In the genomic region with DNA sequence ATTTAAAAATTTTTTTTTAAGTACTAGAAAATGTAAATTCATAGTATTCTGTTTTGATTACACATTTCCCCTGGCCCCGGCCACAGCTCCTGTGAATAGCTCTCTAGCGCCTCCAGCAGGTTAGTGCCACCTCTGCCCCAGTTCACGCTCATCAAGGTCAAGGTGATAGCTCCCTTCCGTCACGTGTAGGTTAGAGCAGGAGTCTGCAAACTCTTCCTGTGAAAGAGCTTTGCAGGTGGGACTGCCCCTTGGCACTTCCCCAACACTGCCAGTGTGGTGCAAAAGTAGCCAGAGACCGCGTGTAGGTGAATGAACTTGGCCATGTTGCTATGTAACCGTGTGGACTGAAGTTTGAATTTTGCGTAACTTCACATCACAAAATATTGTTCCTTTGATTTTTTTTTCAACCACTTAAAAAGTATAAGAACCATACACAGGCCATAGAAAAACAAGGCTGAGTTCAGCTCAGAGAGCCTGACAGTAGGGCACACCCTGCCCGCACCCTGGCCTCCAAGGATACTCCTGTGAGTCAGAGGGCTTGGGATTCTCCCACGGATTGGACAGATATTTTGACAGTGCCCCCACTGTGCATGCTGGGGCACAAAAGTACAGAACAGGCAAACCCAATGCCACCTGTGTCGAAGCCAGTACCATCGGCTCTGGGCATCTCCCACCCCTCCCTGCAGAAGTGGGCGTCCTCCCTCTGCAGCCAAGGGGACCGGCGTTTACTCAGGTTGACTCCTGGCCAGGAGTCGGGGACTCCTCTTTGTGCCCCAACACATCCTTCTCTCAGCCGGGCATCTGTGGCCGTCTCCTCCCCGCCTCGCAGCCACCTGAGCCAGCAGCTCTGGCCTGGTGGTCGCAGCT, we compare ENCODE assay signal across 8 cellular contexts.
A peak's percentile ranks its signal among the peaks of the same experiment; 100 is the strongest.
DNase-seq lines count a peak whose midpoint lies in the region; ATAC-seq and TF ChIP-seq lines count a peak whose summit lies in the region.

No MANE protein-coding gene starts in this region.

- peaks cover 0 to 53% (median 0%) of the 10 kb centered on the region in 3 donors for H3K36me3 ChIP-seq in esophagus squamous epithelium
- H3K36me3 ChIP-seq in smooth muscle cell (ENCODE audit: low read depth): no peaks in the 10 kb centered on the region

- peak; percentile 48 for DNase-seq in GM03348 (ENCODE audit: low spot score)
- peak; percentile 90 for DNase-seq in NCI-H2196 (lab: John Stamatoyannopoulos, UW; ENCODE audit: unreplicated experiment)
- peak; percentile 88 for DNase-seq in activated CD8-positive, alpha-beta memory T cell treated with anti-CD3 and anti-CD28 coated beads for 24 hours
- DNase-seq in esophagus squamous epithelium (lab: John Stamatoyannopoulos, UW): no peak
- no peak for DNase-seq in smooth muscle cell (lab: John Stamatoyannopoulos, UW; ENCODE audit: unreplicated experiment)
- no peak for DNase-seq in cerebellum (ENCODE audit: low spot score)
- no peak for DNase-seq in medulla oblongata (ENCODE audit: extremely low spot score)

- no peaks in the 10 kb centered on the region for H3K79me2 ChIP-seq in smooth muscle cell (ENCODE audit: low read depth)

- H3K4me3 ChIP-seq in esophagus squamous epithelium (no peak overlapping the region), smooth muscle cell (no peak overlapping the region)

- ATAC-seq in GM18520 (IDR thresholded peaks at IDR 0.05; ENCODE audit: unreplicated experiment): no peak

- H3K4me1 ChIP-seq in esophagus squamous epithelium: peaks cover 7 to 44% (median 13%) of the 10 kb centered on the region in 3 donors
- no peaks in the 10 kb centered on the region for H3K4me1 ChIP-seq in smooth muscle cell (ENCODE audit: low read depth)

- no peaks in the 10 kb centered on the region for H3F3A ChIP-seq in smooth muscle cell (ENCODE audit: low read depth)

- H3K9ac ChIP-seq in smooth muscle cell (ENCODE audit: low read depth): no peak overlapping the region

- TF ChIP-seq POLR2A in esophagus squamous epithelium (IDR thresholded peaks at IDR 0.05): no peak

- no peaks in the 10 kb centered on the region for H4K20me1 ChIP-seq in smooth muscle cell (ENCODE audit: low read depth)

- TF ChIP-seq CTCF in esophagus squamous epithelium (IDR thresholded peaks at IDR 0.05): peak in 5 of 6 experiments; percentile 25 to 72 (median 40)
- peak; percentile 74 for TF ChIP-seq CTCF in smooth muscle cell (IDR thresholded peaks at IDR 0.05; ENCODE audit: borderline replicate concordance, insufficient read depth, poor library complexity, severe bottlenecking)

- WGBS in esophagus squamous epithelium, 2 donors: 64 to 69% methylated on average over 19 to 20 of the region's 22 CpGs
- WGBS in smooth muscle cell (ENCODE audit: low lambda C conversion rate): 81% methylated on average over 18 of the region's 22 CpGs

- H3K27me3 ChIP-seq in esophagus squamous epithelium: no peaks in the 10 kb centered on the region
- no peaks in the 10 kb centered on the region for H3K27me3 ChIP-seq in smooth muscle cell (ENCODE audit: low read depth)

- intact Hi-C loops in esophagus squamous epithelium (cut with DNase I): no loop called here

- H2AFZ ChIP-seq in smooth muscle cell (ENCODE audit: low read depth): no peak overlapping the region

- H3K27ac ChIP-seq in esophagus squamous epithelium (peak overlapping the region in 2 of 4 donors; percentile 23 to 33), smooth muscle cell (ENCODE audit: low read depth) (no peak overlapping the region)

- H3K9me3 ChIP-seq in esophagus squamous epithelium: no peaks in the 10 kb centered on the region
- no peaks in the 10 kb centered on the region for H3K9me3 ChIP-seq in smooth muscle cell (replicated peaks; ENCODE audit: low read depth)

- no peak overlapping the region for H3K4me2 ChIP-seq in smooth muscle cell

Comparison
In these comparisons a context has a peak if more than half of its experiments do, and no peak if none do; other contexts are left out.
1. DNase-seq: peak in GM03348 (single experiment), NCI-H2196 (single experiment) and activated CD8-positive, alpha-beta memory T cell treated with anti-CD3 and anti-CD28 coated beads for 24 hours (single experiment); none in esophagus squamous epithelium (single experiment), smooth muscle cell (single experiment), cerebellum (single experiment) and medulla oblongata (single experiment).